ENCODE assay signal across 8 cellular contexts in genomic region chr9:99222416-99223280, GRCh38. TPM values are rescaled to one million over a fixed set of nuclear protein-coding genes. Genes with fewer than 3 reads are reported as not detected.
A peak's percentile ranks its signal among the peaks of the same experiment; 100 is the strongest.
DNase-seq lines count a peak whose midpoint lies in the region; ATAC-seq and TF ChIP-seq lines count a peak whose summit lies in the region.

No MANE protein-coding gene starts in this region.

- TF ChIP-seq CTCF in HEK293 (tag by site-specific recombination; IDR thresholded peaks at IDR 0.05) (peak; percentile 34; the same call in 1 of the 2 replicates), fibroblast of lung (conservative IDR thresholded peaks at IDR 0.05 in 1 of 2, IDR thresholded peaks at IDR 0.05 in 1 of 2; ENCODE audit: low read depth in 1 of 2, low read length in 2 of 2) (no peak), osteoblast (IDR thresholded peaks at IDR 0.05; ENCODE audit: extremely low read depth, low read depth, low read length) (no peak)

- peak overlapping the region; percentile 97 for H3K4me3 ChIP-seq in HEK293 (ENCODE audit: low read depth, low read length)
- peak overlapping the region; percentile 86 to 96 (median 96) for H3K4me3 ChIP-seq in fibroblast of lung (replicated peaks in 1 of 4; ENCODE audit: control extremely low read depth in 1 of 4, insufficient read depth in 1 of 4, low read depth in 3 of 4, low read length in 4 of 4)
- H3K4me3 ChIP-seq in osteoblast (ENCODE audit: insufficient read depth, low read length): peak overlapping the region; percentile 99

- H3K27ac ChIP-seq in HEK293 (ENCODE audit: extremely low read depth, low read depth, low read length) (peak overlapping the region; percentile 92), fibroblast of lung (ENCODE audit: insufficient read depth, low read length) (peak overlapping the region; percentile 99), osteoblast (ENCODE audit: low read depth, low read length) (peak overlapping the region; percentile 100)

- H3K79me2 ChIP-seq in fibroblast of lung (ENCODE audit: control insufficient read depth, insufficient read depth, low read length) (peaks cover 84% of the 10 kb centered on the region), osteoblast (ENCODE audit: insufficient read depth, low read length) (peaks cover 92% of the 10 kb centered on the region)

- POLR2A ChIA-PET in HEK293 (lab: Yijun Ruan, JAX): interaction anchor here (0.5 to 3.9 kb wide), 18 partner anchors 10 to 875 kb away, joined by 3 to 29 read pairs (median 4); partner anchors contain the start of gene NR4A3

- H3K27me3 ChIP-seq in fibroblast of lung (ENCODE audit: control insufficient read depth, insufficient read depth, low read length) (no peaks in the 10 kb centered on the region), osteoblast (ENCODE audit: insufficient read depth, low read length) (no peaks in the 10 kb centered on the region)

- peak overlapping the region; percentile 99 for H3K9ac ChIP-seq in fibroblast of lung (ENCODE audit: insufficient read depth, low read length)

- H3K4me1 ChIP-seq in HEK293 (ENCODE audit: control insufficient read depth, insufficient read depth, low read length) (peaks cover 3% of the 10 kb centered on the region), fibroblast of lung (ENCODE audit: control insufficient read depth, extremely low read depth, insufficient read depth, low read length) (peaks cover 3% of the 10 kb centered on the region), osteoblast (ENCODE audit: insufficient read depth, low read length) (peaks cover 36% of the 10 kb centered on the region)

- peak overlapping the region; percentile 96 for H3K4me2 ChIP-seq in fibroblast of lung (ENCODE audit: extremely low read depth, insufficient read depth, low read length)
- H3K4me2 ChIP-seq in osteoblast (ENCODE audit: insufficient read depth, low read length): peak overlapping the region; percentile 93

- ATAC-seq in GM18499 (IDR thresholded peaks at IDR 0.05; ENCODE audit: insufficient read depth, unreplicated experiment): peak; percentile 5
- ATAC-seq in esophagus mucosa: no peak

- H3K36me3 ChIP-seq in HEK293 (ENCODE audit: control insufficient read depth in 2 of 2, insufficient read depth in 1 of 2, low read length in 2 of 2) (peaks cover 7 to 56% of the 10 kb centered on the region in 2 experiments; a peak in 2 of 3 replicates), fibroblast of lung (ENCODE audit: control insufficient read depth, insufficient read depth, low read length) (no peaks in the 10 kb centered on the region), osteoblast (ENCODE audit: insufficient read depth, low read length) (peaks cover 44% of the 10 kb centered on the region)

- H2AFZ ChIP-seq in fibroblast of lung (ENCODE audit: low read length) (peak overlapping the region; percentile 3), osteoblast (ENCODE audit: low read length) (peak overlapping the region; percentile 87)

- no peaks in the 10 kb centered on the region for H4K20me1 ChIP-seq in fibroblast of lung (ENCODE audit: control insufficient read depth, extremely low read depth, insufficient read depth, low read length)
- peaks cover 58% of the 10 kb centered on the region for H4K20me1 ChIP-seq in osteoblast (ENCODE audit: insufficient read depth, low read length)

- CTCF ChIA-PET in HEK293 (lab: Yijun Ruan, JAX): interaction anchor here (0.7 to 1.7 kb wide), 5 partner anchors 9 to 37 kb away, joined by 3 to 12 read pairs (median 5); no protein-coding TSS in a partner anchor

- H3K9me3 ChIP-seq in HEK293 (ENCODE audit: control insufficient read depth, insufficient read depth, low read depth, low read length) (no peaks in the 10 kb centered on the region), fibroblast of lung (ENCODE audit: control insufficient read depth, insufficient read depth, low read depth, low read length) (no peaks in the 10 kb centered on the region), osteoblast (ENCODE audit: low read depth, low read length) (no peaks in the 10 kb centered on the region)

- DNase-seq in RKO (ENCODE audit: low spot score): peak; percentile 68
- DNase-seq in fibroblast of lung (ENCODE audit: low read depth in 2 of 2): peak in 1 of 2 donors; percentile 42
- DNase-seq in osteoblast (ENCODE audit: insufficient read length, low spot score, missing footprints): no peak
- no peak for DNase-seq in C1 segment of cervical spinal cord (lab: John Stamatoyannopoulos, UW)
- DNase-seq in DMS79 (lab: John Stamatoyannopoulos, UW): no peak

TF ChIP-seq in HEK293, 187 proteins besides CTCF, POLR2A, EP300 and RAD21:
- TF ChIP-seq ZNF157 (tag by site-specific recombination; IDR thresholded peaks at IDR 0.05) (no peak), GFI1B (tag by site-specific recombination; IDR thresholded peaks at IDR 0.05) (no peak), PRDM1 (tag by site-specific recombination; IDR thresholded peaks at IDR 0.05) (0 out of 2 replicates have a peak, but pooled peaks have one; percentile 32), ZBTB20 (tag by site-specific recombination; IDR thresholded peaks at IDR 0.05) (peak; percentile 96), PATZ1 (tag by site-specific recombination; IDR thresholded peaks at IDR 0.05) (0 out of 2 replicates have a peak, but pooled peaks have one; percentile 0), ZNF76 (tag by site-specific recombination; IDR thresholded peaks at IDR 0.05; ENCODE audit: borderline replicate concordance, low read depth) (peak; percentile 58), ZNF341 (tag by site-specific recombination; IDR thresholded peaks at IDR 0.05; ENCODE audit: low read depth) (0 out of 2 replicates have a peak, but pooled peaks have one; percentile 18), ZBTB10 (tag by site-specific recombination; IDR thresholded peaks at IDR 0.05) (no peak), ZNF600 (tag by site-specific recombination; IDR thresholded peaks at IDR 0.05) (peak; percentile 61)

RNA-seq across cellular contexts. Expression of gene SEC61B, which starts 0.6 kb away (rescaled TPM):
- 58.8 and 66.0 TPM in 2 replicates for total RNA-seq in fibroblast of lung
- 213 TPM in 2 replicates for polyA plus RNA-seq in fibroblast of lung
- polyA plus RNA-seq in fibroblast of lung (2012): 365 and 399 TPM in 2 replicates
- 15.9 and 16.1 TPM in 2 replicates for polyA minus RNA-seq in fibroblast of lung (ENCODE audit: low replicate concordance)
- 73.1 and 84.0 TPM in 2 replicates for total RNA-seq in osteoblast
- 75.8 TPM for total RNA-seq in esophagus mucosa

RNA-seq across cellular contexts. Expression of gene ALG2, which starts 0.9 kb away (rescaled TPM):
- 37.8 and 41.6 TPM in 2 replicates for total RNA-seq in fibroblast of lung
- 47.6 and 62.2 TPM in 2 replicates for polyA plus RNA-seq in fibroblast of lung
- 34.3 and 38.4 TPM in 2 replicates for polyA plus RNA-seq in fibroblast of lung (2012)
- 20.8 and 29.7 TPM in 2 replicates for polyA minus RNA-seq in fibroblast of lung (ENCODE audit: low replicate concordance)
- 45.1 and 51.8 TPM in 2 replicates for total RNA-seq in osteoblast
- 12.2 TPM for total RNA-seq in esophagus mucosa
